16 cellular contexts compared by ENCODE assay signal in the genomic region with DNA sequence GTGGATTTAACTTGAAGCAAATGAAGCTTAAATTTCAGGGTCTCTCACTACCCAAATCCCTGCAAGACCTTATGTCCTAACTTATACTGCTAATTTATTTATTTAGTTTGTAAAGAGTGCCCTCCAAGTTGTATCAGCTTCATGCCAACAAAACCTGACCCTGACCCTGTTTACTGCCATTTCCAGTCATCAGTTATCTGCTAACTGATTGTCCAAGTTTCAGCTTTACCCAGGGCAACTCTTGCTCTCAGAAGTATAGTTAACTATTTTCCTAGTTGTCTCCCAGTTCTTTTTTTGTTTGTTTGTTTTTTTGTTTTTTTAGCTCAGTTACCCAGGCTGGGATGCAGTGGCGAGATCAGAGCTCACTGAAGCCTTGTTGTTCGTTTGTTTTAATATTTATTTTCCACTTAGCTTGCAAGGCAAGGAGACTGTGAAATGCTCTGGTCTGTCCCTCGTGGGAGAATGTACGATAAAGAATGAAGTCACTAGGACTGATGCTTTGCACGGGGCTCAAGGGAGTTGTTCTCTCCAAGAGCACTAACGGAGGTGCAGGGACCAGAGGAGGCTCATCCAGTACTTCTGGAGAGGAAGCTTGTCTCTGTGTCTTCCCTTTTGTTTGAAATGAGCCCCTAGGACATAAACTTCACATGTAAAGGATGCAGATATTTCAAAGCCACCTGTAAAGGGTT. TPM values are rescaled to one million over a fixed set of nuclear protein-coding genes. Genes with fewer than 3 reads are reported as not detected.
DNase-seq lines count a peak whose midpoint lies in the region; ATAC-seq and TF ChIP-seq lines count a peak whose summit lies in the region.
"Had no signal": no experiment of that assay in that cellular context is flagged by ENCODE, and none has a peak within 500 bp of the region (broad histone marks: within the 10 kb centered on the region; RNA-seq: fewer than 3 reads in every experiment).

No MANE protein-coding gene starts in this region.

- H3K36me3 ChIP-seq in PC-3 (ENCODE audit: low read depth, low read length) (no peaks in the 10 kb centered on the region), gastrocnemius medialis (peaks cover 0 to 43% of the 10 kb centered on the region in 2 donors)

- H3K4me2 ChIP-seq in PC-3 (ENCODE audit: low read length), result no peak overlapping the region
- H3K4me2 ChIP-seq: A549 had no signal

- no peaks in the 10 kb centered on the region for H3K9me2 ChIP-seq in PC-3 (replicated peaks; ENCODE audit: low read length)

- peak overlapping the region; percentile 11; the same call in 1 of the 2 replicates for H2AFZ ChIP-seq in PC-3 (ENCODE audit: low read length)

- no peak for TF ChIP-seq POLR2A in gastrocnemius medialis (IDR thresholded peaks at IDR 0.05)

- H3K27me3 ChIP-seq in PC-3 (ENCODE audit: low read length) (no peaks in the 10 kb centered on the region), gastrocnemius medialis (no peaks in the 10 kb centered on the region)

- no peak overlapping the region for H3K9ac ChIP-seq in PC-3 (ENCODE audit: low read length)

- DNase-seq in activated CD4-positive, alpha-beta T cell treated with anti-CD3 and anti-CD28 coated beads, Interleukin-2, amount 10 ng/mL, durations not matched to agents 24 days and 14 days, result peak; percentile 49
- DNase-seq in activated CD4-positive, alpha-beta T cell treated with anti-CD3 and anti-CD28 coated beads for 48 hours, result no peak
- DNase-seq in PC-3, result no peak
- DNase-seq in left lobe of liver (ENCODE audit: low spot score), result no peak
- no peak for DNase-seq in gastrocnemius medialis
- no peak for DNase-seq in nucleus accumbens (lab: John Stamatoyannopoulos, UW)
- DNase-seq: Calu3; CD4-positive, CD25-positive, alpha-beta regulatory T cell; DMS79 treated with DMSO at 0.1 percent for 48 hours; NCI-H2029; NCI-H510A treated with DMSO at 0.1 percent for 48 hours; SHP77 treated with DMSO at 0.1 percent for 48 hours had no signal

- H3K27ac ChIP-seq in PC-3 (ENCODE audit: low read length), result no peak overlapping the region
- H3K27ac ChIP-seq in gastrocnemius medialis, result peak overlapping the region; percentile 21 to 90 (median 43)
- H3K27ac ChIP-seq: A549 had no signal

- in situ Hi-C loops in gastrocnemius medialis (cut with MboI; ENCODE audit: low sequenced_read_pairs in 4 of 4), result no loop called here

- TF ChIP-seq CTCF in PC-3 (conservative IDR thresholded peaks at IDR 0.05; ENCODE audit: low read depth, low read length) (no peak), gastrocnemius medialis (IDR thresholded peaks at IDR 0.05 in 4 of 5, conservative IDR thresholded peaks at IDR 0.05 in 1 of 5) (no peak)

- H3K4me3 ChIP-seq in PC-3 (ENCODE audit: low read length), result no peak overlapping the region
- no peak overlapping the region for H3K4me3 ChIP-seq in gastrocnemius medialis
- H3K4me3 ChIP-seq: A549 had no signal

- no peaks in the 10 kb centered on the region for H3K4me1 Mint-ChIP-seq in activated CD4-positive, alpha-beta T cell treated with anti-CD3 and anti-CD28 coated beads, Interleukin-2, amount 10 ng/mL, durations not matched to agents 24 days and 14 days

- H3K4me3 Mint-ChIP-seq in activated CD4-positive, alpha-beta T cell treated with anti-CD3 and anti-CD28 coated beads, Interleukin-2, amount 10 ng/mL, durations not matched to agents 24 days and 14 days, result no peak overlapping the region
- H3K4me3 Mint-ChIP-seq: CD4-positive, CD25-positive, alpha-beta regulatory T cell had no signal

- CTCF ChIA-PET in PC-3 (lab: Charles Lee), result interaction anchor here (0.6 to 0.7 kb wide), 2 partner anchors 62 to 227 kb away, joined by 3 to 4 read pairs; no protein-coding TSS in a partner anchor

- ATAC-seq in PC-3 (no peak), left lobe of liver (peak; percentile 80), gastrocnemius medialis (no peak), GM19035 (IDR thresholded peaks at IDR 0.05; ENCODE audit: unreplicated experiment) (no peak), HG03280 (IDR thresholded peaks at IDR 0.05; ENCODE audit: unreplicated experiment) (no peak)
- ATAC-seq: A549, Panc1 had no signal

- H3K9me3 ChIP-seq in PC-3 (ENCODE audit: low read length) (no peaks in the 10 kb centered on the region), gastrocnemius medialis (no peaks in the 10 kb centered on the region)
- H3K9me3 ChIP-seq: A549 had no signal

- no peaks in the 10 kb centered on the region for H3F3A ChIP-seq in PC-3 (ENCODE audit: low read length, unreplicated experiment)

- H3K36me3 Mint-ChIP-seq in activated CD4-positive, alpha-beta T cell treated with anti-CD3 and anti-CD28 coated beads, Interleukin-2, amount 10 ng/mL, durations not matched to agents 24 days and 14 days (ENCODE audit: low read depth), result no peaks in the 10 kb centered on the region

- H3K79me2 ChIP-seq in PC-3 (ENCODE audit: low read length), result no peaks in the 10 kb centered on the region

- POLR2A ChIA-PET in PC-3 (lab: Charles Lee; ENCODE audit: unreplicated experiment), result interaction anchor here (0.7 kb wide), 1 partner anchor 209 kb away, joined by 3 read pairs; no protein-coding TSS in a partner anchor

- H3K27ac Mint-ChIP-seq in activated CD4-positive, alpha-beta T cell treated with anti-CD3 and anti-CD28 coated beads, Interleukin-2, amount 10 ng/mL, durations not matched to agents 24 days and 14 days, result no peak overlapping the region
- H3K27ac Mint-ChIP-seq: CD4-positive, CD25-positive, alpha-beta regulatory T cell had no signal

- H3K9me3 Mint-ChIP-seq in activated CD4-positive, alpha-beta T cell treated with anti-CD3 and anti-CD28 coated beads, Interleukin-2, amount 10 ng/mL, durations not matched to agents 24 days and 14 days, result no peaks in the 10 kb centered on the region
- H3K9me3 Mint-ChIP-seq: CD4-positive, CD25-positive, alpha-beta regulatory T cell had no signal

- H3K27me3 Mint-ChIP-seq in activated CD4-positive, alpha-beta T cell treated with anti-CD3 and anti-CD28 coated beads, Interleukin-2, amount 10 ng/mL, durations not matched to agents 24 days and 14 days, result peaks cover 1% of the 10 kb centered on the region

- intact Hi-C loops in activated CD4-positive, alpha-beta T cell treated with anti-CD3 and anti-CD28 coated beads, Interleukin-2, amount 10 ng/mL, durations not matched to agents 24 days and 14 days (cut with micrococcal nuclease), result no loop called here
- intact Hi-C loops in PC-3 (cut with micrococcal nuclease) (no loop called here), gastrocnemius medialis (cut with DNase I; ENCODE audit: low total_unique reads) (no loop called here)

- peaks cover 11% of the 10 kb centered on the region for H3K4me1 ChIP-seq in PC-3 (ENCODE audit: insufficient read depth, low read length)
- H3K4me1 ChIP-seq in gastrocnemius medialis, result peaks cover 16 to 24% of the 10 kb centered on the region in 2 donors
- H3K4me1 ChIP-seq: A549 had no signal

- no TSS peak for BruUV-seq in PC-3 (replicated peaks; lab: Mats Ljungman, UMichigan)

- H4K20me1 ChIP-seq in PC-3 (ENCODE audit: low read length), result no peaks in the 10 kb centered on the region

RNA-seq across cellular contexts. Expression of gene MYOM1, which starts 35.3 kb away (rescaled TPM):
- 0.75 and 1.3 TPM in 2 replicates for total RNA-seq in activated CD4-positive, alpha-beta T cell treated with anti-CD3 and anti-CD28 coated beads, Interleukin-2, amount 10 ng/mL, durations not matched to agents 24 days and 14 days
- total RNA-seq in PC-3 (2014; rRNA removed), result 0.07 and 0.12 TPM in 2 replicates
- 4.9 TPM for total RNA-seq in left lobe of liver
- 100 to 1,000 TPM; 245 to 307 (median 273) TPM for total RNA-seq in gastrocnemius medialis

Comparison
In these comparisons a context has a peak if more than half of its experiments do, and no peak if none do; other contexts are left out.
1. RNA of gene MYOM1, which starts 35.3 kb away (total RNA-seq): 245 to 307 TPM in gastrocnemius medialis; 4.9 TPM in left lobe of liver (single experiment), 0.75 to 1.3 TPM in activated CD4-positive, alpha-beta T cell treated with anti-CD3 and anti-CD28 coated beads, Interleukin-2, amount 10 ng/mL, durations not matched to agents 24 days and 14 days and 0.07 to 0.12 TPM in PC-3; every median in the first group is over 10 times any median in the second.